Comparison of ENCODE assay signal across 13 cellular contexts in the genomic region with DNA sequence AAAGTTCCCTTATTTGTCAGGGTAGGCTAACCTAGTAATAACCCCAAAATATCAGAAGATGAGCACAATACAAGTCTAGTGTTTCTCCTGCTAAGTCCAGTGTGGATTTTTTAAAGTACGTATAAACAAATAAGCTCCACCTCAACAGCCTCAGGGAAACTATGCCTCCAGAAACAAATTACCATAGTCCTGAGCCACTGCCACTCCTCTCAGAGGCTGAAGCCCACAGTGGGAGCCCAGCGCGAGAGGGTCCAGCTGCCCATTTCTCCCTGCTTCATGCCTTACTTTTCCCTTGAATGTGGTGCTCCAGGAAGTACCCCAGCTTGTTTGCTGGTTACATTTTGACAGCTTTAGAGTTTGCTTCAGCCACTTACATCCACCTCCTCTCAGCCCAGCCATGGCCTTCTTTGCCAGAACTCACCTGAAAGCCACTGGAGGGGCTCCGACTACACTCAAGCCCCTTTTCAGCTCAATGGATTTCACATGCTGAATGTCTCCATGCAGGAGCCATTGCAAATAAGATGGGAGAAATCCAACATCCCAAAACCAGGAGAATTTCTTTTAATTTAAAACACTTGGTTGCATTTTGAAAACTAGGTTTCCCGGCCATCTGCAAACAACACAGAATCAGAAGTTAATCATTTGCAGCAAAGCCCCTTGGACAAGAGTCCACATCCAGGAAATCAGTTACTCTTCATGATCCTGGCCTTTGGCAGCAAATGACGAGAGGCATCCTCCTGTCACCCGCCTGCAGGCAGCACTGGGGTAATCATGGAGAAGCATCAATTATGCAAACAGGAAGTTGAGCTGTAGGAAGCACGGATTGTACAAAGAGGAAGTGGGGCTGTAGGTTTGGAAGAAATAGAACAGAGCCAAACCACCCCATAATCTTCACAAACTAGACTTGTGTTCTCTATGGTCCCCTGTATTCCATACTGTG.
DNase-seq lines count a peak whose midpoint lies in the region; ATAC-seq, FAIRE-seq and TF ChIP-seq lines count a peak whose summit lies in the region.
"Had no signal": no experiment of that assay in that cellular context is flagged by ENCODE, and none has a peak within 500 bp of the region (broad histone marks: within the 10 kb centered on the region; RNA-seq: fewer than 3 reads in every experiment).

No MANE protein-coding gene starts in this region.

- H3K36me3 Mint-ChIP-seq in neural progenitor cell, result no peaks in the 10 kb centered on the region
- H3K36me3 Mint-ChIP-seq: naive thymus-derived CD8-positive, alpha-beta T cell had no signal

- TF ChIP-seq CTCF in bronchial epithelial cell (IDR thresholded peaks at IDR 0.05; ENCODE audit: insufficient read depth, low read length, severe bottlenecking) (no peak), neural progenitor cell (IDR thresholded peaks at IDR 0.05) (no peak)

- no peak for TF ChIP-seq POLR2A in GM12891 (IDR thresholded peaks at IDR 0.05; ENCODE audit: low read depth, low read length)

- no peak overlapping the region for H3K4me2 ChIP-seq in neural progenitor cell

- H3K36me3 ChIP-seq in bronchial epithelial cell (ENCODE audit: control insufficient read depth, insufficient read depth, low read length) (no peaks in the 10 kb centered on the region), neural progenitor cell (no peaks in the 10 kb centered on the region)

- H3K4me3 Mint-ChIP-seq in neural progenitor cell, result no peak overlapping the region
- H3K4me3 Mint-ChIP-seq: naive thymus-derived CD8-positive, alpha-beta T cell had no signal

- no peaks in the 10 kb centered on the region for H3K9me3 ChIP-seq in neural progenitor cell (ENCODE audit: low read depth)

- no peaks in the 10 kb centered on the region for H3K9me3 Mint-ChIP-seq in neural progenitor cell
- H3K9me3 Mint-ChIP-seq: naive thymus-derived CD8-positive, alpha-beta T cell had no signal

- H3K79me2 ChIP-seq in neural progenitor cell (ENCODE audit: low read depth), result no peaks in the 10 kb centered on the region

- no peaks in the 10 kb centered on the region for H4K20me1 ChIP-seq in neural progenitor cell (ENCODE audit: low read depth)

- DNase-seq in GM12891 (ENCODE audit: insufficient read length, low spot score) (no peak), NCI-H69 (lab: John Stamatoyannopoulos, UW) (peak; percentile 48), bronchial epithelial cell (ENCODE audit: low read depth) (no peak), neural progenitor cell (ENCODE audit: low spot score) (no peak), T-helper 2 cell (no peak), iPS-NIHi7 (ENCODE audit: extremely low spot score) (no peak)
- DNase-seq: activated gamma-delta T cell treated with Interleukin-2 at 50 U/mL for 16 hours; amniotic stem cell; caudate nucleus; naive thymus-derived CD8-positive, alpha-beta T cell; NCI-H524 treated with DMSO at 0.1 percent for 48 hours had no signal

- H3K27me3 Mint-ChIP-seq in neural progenitor cell (ENCODE audit: insufficient read depth, low read depth), result peaks cover 6% of the 10 kb centered on the region

- ATAC-seq in HG02623 (IDR thresholded peaks at IDR 0.05; ENCODE audit: unreplicated experiment), result no peak
- ATAC-seq: naive thymus-derived CD8-positive, alpha-beta T cell had no signal

- H3K4me1 ChIP-seq in neural progenitor cell, result no peaks in the 10 kb centered on the region

- H2AFZ ChIP-seq in neural progenitor cell (replicated peaks), result no peak overlapping the region

- H3F3A ChIP-seq in neural progenitor cell (ENCODE audit: low read depth), result no peaks in the 10 kb centered on the region

- H3K4me1 Mint-ChIP-seq in neural progenitor cell, result no peaks in the 10 kb centered on the region

- peak overlapping the region; percentile 32 for H3K27ac Mint-ChIP-seq in neural progenitor cell

- H3K27me3 ChIP-seq in bronchial epithelial cell (ENCODE audit: control insufficient read depth, insufficient read depth, low read length), result peaks cover 2% of the 10 kb centered on the region
- H3K27me3 ChIP-seq in neural progenitor cell, result peaks cover 3% of the 10 kb centered on the region

- no peak overlapping the region for H3K4me3 ChIP-seq in bronchial epithelial cell (ENCODE audit: low read depth, low read length)
- no peak overlapping the region for H3K4me3 ChIP-seq in neural progenitor cell

- no peak overlapping the region for H3K9ac ChIP-seq in neural progenitor cell

- FAIRE-seq in GM12891 (lab: Jason Lieb, UNC) (no peak), bronchial epithelial cell (lab: Jason Lieb, UNC) (peak; percentile 66)
- FAIRE-seq: RCC 7860 had no signal

- H3K27ac ChIP-seq in neural progenitor cell, result no peak overlapping the region

TF ChIP-seq in GM12891, 5 proteins besides CTCF, POLR2A, EP300 and RAD21:
- TF ChIP-seq SPI1 (IDR thresholded peaks at IDR 0.05; ENCODE audit: low read depth, low read length), result peak; percentile 40; the same call in 1 of the 2 replicates
- no peak for TF ChIP-seq POU2F2 (IDR thresholded peaks at IDR 0.05; ENCODE audit: low read depth, low read length)
